ENCODE assay signal across 17 cellular contexts in the genomic region with DNA sequence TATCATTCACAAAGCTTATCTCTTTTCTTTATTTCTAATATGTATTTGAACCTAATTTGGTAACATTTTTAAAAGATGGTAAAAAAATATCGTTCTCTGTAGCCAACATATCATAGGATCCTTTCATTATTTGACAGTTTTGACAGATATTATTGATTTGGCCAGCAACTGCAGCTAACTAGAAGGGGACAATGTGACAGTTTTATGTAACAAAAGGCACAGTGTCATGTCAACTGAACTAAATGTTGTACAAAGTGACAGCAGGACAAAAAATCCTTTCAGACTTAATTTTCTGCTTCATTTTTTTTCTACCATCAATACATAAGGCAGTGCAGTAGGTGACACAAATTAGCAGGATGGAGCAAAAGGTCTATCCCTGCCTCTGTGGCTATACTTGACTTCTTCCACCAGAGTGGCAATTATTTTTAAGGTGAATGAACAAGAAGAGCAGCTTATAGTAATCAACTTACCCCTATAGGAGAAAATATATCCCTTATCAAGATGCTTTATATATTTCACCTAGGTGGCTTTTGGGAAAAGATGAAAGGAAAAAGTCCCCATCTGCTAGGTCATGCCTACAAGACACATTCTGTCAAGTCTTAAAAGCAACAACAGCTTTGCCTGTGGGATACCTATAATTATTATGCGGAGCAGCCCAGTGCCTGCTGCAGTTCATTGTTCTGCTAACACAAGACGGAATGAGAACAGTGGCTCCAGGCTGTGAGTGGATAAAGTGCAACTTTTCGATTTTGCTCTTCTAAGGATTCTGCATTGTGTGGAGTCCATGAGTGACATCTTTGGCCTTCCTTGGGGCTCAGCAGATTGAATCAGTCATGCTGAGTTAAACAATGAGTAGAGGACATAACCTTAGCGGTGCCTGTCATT.
"Had no signal": no experiment of that assay in that cellular context is flagged by ENCODE, and none has a peak within 500 bp of the region (broad histone marks: within the 10 kb centered on the region; RNA-seq: fewer than 3 reads in every experiment).

No MANE protein-coding gene starts in this region.

- H3K27me3 Mint-ChIP-seq: activated CD8-positive, alpha-beta memory T cell treated with anti-CD3 and anti-CD28 coated beads, Interleukin-2, amount 10 ng/mL, durations not matched to agents 7 days and 5 days; activated naive CD8-positive, alpha-beta T cell; activated T-cell treated with anti-CD3 and anti-CD28 coated beads, Interleukin-2, amount 50 U/mL, for 24 hours; central memory CD8-positive, alpha-beta T cell; effector memory CD8-positive, alpha-beta T cell; natural killer cell treated with Interleukin-12 subunit alpha and Interleukin-12 subunit beta and Interleukin-15 and Interleukin-18, amount 100 ng/mL, for 72 hours; stimulated activated naive CD8-positive, alpha-beta T cell treated with anti-CD3 and anti-CD28 coated beads, Interleukin-15, Interleukin-2, amounts not matched to agents 100 ng/mL and 50 ng/mL, for 24 hours had no signal

- H3K27ac Mint-ChIP-seq: activated CD8-positive, alpha-beta memory T cell treated with anti-CD3 and anti-CD28 coated beads, Interleukin-2, amount 10 ng/mL, durations not matched to agents 7 days and 5 days; activated naive CD8-positive, alpha-beta T cell; activated T-cell treated with anti-CD3 and anti-CD28 coated beads, Interleukin-2, amount 50 U/mL, for 24 hours; brain; effector memory CD8-positive, alpha-beta T cell; natural killer cell treated with Interleukin-12 subunit alpha and Interleukin-12 subunit beta and Interleukin-15 and Interleukin-18, amount 100 ng/mL, for 72 hours; stimulated activated naive CD8-positive, alpha-beta T cell treated with anti-CD3 and anti-CD28 coated beads, Interleukin-15, Interleukin-2, amounts not matched to agents 100 ng/mL and 50 ng/mL, for 24 hours had no signal

- H3K4me1 Mint-ChIP-seq: activated CD8-positive, alpha-beta memory T cell treated with anti-CD3 and anti-CD28 coated beads, Interleukin-2, amount 10 ng/mL, durations not matched to agents 7 days and 5 days; central memory CD8-positive, alpha-beta T cell had no signal

- H3K4me3 Mint-ChIP-seq: activated CD8-positive, alpha-beta memory T cell treated with anti-CD3 and anti-CD28 coated beads, Interleukin-2, amount 10 ng/mL, durations not matched to agents 7 days and 5 days; activated naive CD8-positive, alpha-beta T cell; activated T-cell treated with anti-CD3 and anti-CD28 coated beads, Interleukin-2, amount 50 U/mL, for 24 hours; brain; central memory CD8-positive, alpha-beta T cell; effector memory CD8-positive, alpha-beta T cell; natural killer cell treated with Interleukin-12 subunit alpha and Interleukin-12 subunit beta and Interleukin-15 and Interleukin-18, amount 100 ng/mL, for 72 hours; stimulated activated naive CD8-positive, alpha-beta T cell treated with anti-CD3 and anti-CD28 coated beads, Interleukin-15, Interleukin-2, amounts not matched to agents 100 ng/mL and 50 ng/mL, for 24 hours had no signal

- H3K36me3 Mint-ChIP-seq: activated CD8-positive, alpha-beta memory T cell treated with anti-CD3 and anti-CD28 coated beads, Interleukin-2, amount 10 ng/mL, durations not matched to agents 7 days and 5 days; activated naive CD8-positive, alpha-beta T cell; brain; natural killer cell treated with Interleukin-12 subunit alpha and Interleukin-12 subunit beta and Interleukin-15 and Interleukin-18, amount 100 ng/mL, for 72 hours had no signal

- DNase-seq: activated CD4-positive, alpha-beta T cell treated with anti-CD3 and anti-CD28 coated beads, Interleukin-2, amount 50 U/mL, for 48 hours; activated CD4-positive, CD25-positive, alpha-beta regulatory T cell treated with anti-CD3 and anti-CD28 coated beads, Interleukin-2, amount 50 U/mL, for 72 hours; activated CD8-positive, alpha-beta memory T cell treated with anti-CD3 and anti-CD28 coated beads, Interleukin-2, amount 10 ng/mL, durations not matched to agents 7 days and 5 days; activated gamma-delta T cell; activated T-cell treated with anti-CD3 and anti-CD28 coated beads, Interleukin-2, amount 50 U/mL, for 24 hours; amygdala; cortex of kidney; effector memory CD8-positive, alpha-beta T cell; hippocampal formation; mammary epithelial cell; stimulated activated CD4-positive, alpha-beta T cell treated with anti-CD3 and anti-CD28 coated beads, Interleukin-4, amount 100 ng/mL, for 1 hour; upper lobe of right lung had no signal
